In the genomic region with DNA sequence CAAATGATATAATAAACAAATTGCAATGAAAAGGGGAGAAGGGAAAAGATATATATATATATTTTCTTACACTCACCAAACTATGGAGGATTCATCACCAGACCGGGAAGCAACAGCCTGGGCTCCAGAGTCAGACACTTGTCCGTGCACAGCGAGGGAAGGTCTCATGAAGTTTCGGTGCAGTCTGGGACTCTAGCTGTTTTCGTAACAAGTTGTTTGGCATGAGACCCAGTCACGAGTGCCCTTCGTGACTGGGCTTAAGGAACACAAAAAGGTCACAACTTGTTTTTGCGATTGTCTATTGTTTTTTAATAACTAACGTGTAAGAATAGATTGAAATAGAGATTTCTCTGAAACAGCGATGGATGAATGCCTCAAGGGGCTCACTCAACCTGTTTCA, we compare ENCODE assay signal across 6 cellular contexts.
DNase-seq lines count a peak whose midpoint lies in the region; ATAC-seq and TF ChIP-seq lines count a peak whose summit lies in the region.
"Not testable (repeated sequence)": the region's sequence is repeated elsewhere in the genome, so short reads cannot be mapped to it uniquely, and the experiment has no call there.

No MANE protein-coding gene starts in this region.

- H3K27ac ChIP-seq in VCaP (peak overlapping the region; percentile 31; the same call in 1 of the 2 replicates), breast epithelium (peak overlapping the region; percentile 25 to 40), right lobe of liver (peak overlapping the region in 2 of 3 donors; percentile 39 to 60)

- TF ChIP-seq CTCF in VCaP (conservative IDR thresholded peaks at IDR 0.05); breast epithelium (IDR thresholded peaks at IDR 0.05); right lobe of liver (IDR thresholded peaks at IDR 0.05): not testable (repeated sequence)

- peak; percentile 52 for ATAC-seq in Right ventricle myocardium superior (ENCODE audit: poor library complexity)
- peak; percentile 81 for ATAC-seq in left lobe of liver
- peak; percentile 68 to 89 (median 78) for ATAC-seq in right lobe of liver

- H3K27me3 ChIP-seq in breast epithelium, right lobe of liver: not testable (repeated sequence)

- intact Hi-C loops in breast epithelium (cut with DNase I; ENCODE audit: low total_unique reads); Right ventricle myocardium superior (cut with DNase I); right lobe of liver (cut with DNase I): not testable (repeated sequence)

- DNase-seq in breast epithelium (ENCODE audit: low spot score in 2 of 2) = peak in 1 of 2 donors; percentile 40
- DNase-seq in Right ventricle myocardium superior = not testable (repeated sequence)
- peak; percentile 86 for DNase-seq in left lobe of liver (ENCODE audit: low spot score)
- DNase-seq in right lobe of liver = peak in 1 of 3 donors; percentile 81
- DNase-seq in renal cortical epithelial cell (ENCODE audit: low read depth) = peak; percentile 88

- TF ChIP-seq POLR2A in breast epithelium (IDR thresholded peaks at IDR 0.05); right lobe of liver (IDR thresholded peaks at IDR 0.05): not testable (repeated sequence)

- not testable (repeated sequence) for H3K9me3 ChIP-seq in breast epithelium, right lobe of liver

- H3K36me3 ChIP-seq in breast epithelium, right lobe of liver: not testable (repeated sequence)

- H3K4me1 ChIP-seq in breast epithelium, right lobe of liver: not testable (repeated sequence)

- peak overlapping the region in 1 of 3 donors; percentile 25 for H3K4me3 ChIP-seq in breast epithelium
- peak overlapping the region in 2 of 3 donors; percentile 1 to 7 for H3K4me3 ChIP-seq in right lobe of liver

- WGBS in right lobe of liver (ENCODE audit: insufficient coverage, low coverage, low lambda C conversion rate, missing lambda C conversion rate) = 46% methylated on average over 10 of the region's 10 CpGs
